Comparison of ENCODE assay signal across 9 cellular contexts in genomic region chr11:119533931-119534694, GRCh38.
DNase-seq lines count a peak whose midpoint lies in the region; ATAC-seq and TF ChIP-seq lines count a peak whose summit lies in the region.
"Had no signal": no experiment of that assay in that cellular context is flagged by ENCODE, and none has a peak within 500 bp of the region (broad histone marks: within the 10 kb centered on the region; RNA-seq: fewer than 3 reads in every experiment).

No MANE protein-coding gene starts in this region.

- H3K36me3 ChIP-seq in Karpas-422 (ENCODE audit: insufficient read depth, low read length), result no peaks in the 10 kb centered on the region
- H3K36me3 ChIP-seq in gastroesophageal sphincter, result no peaks in the 10 kb centered on the region

- no peak overlapping the region for H2AFZ ChIP-seq in Karpas-422 (ENCODE audit: low read length)

- no peaks in the 10 kb centered on the region for H4K20me1 ChIP-seq in Karpas-422 (ENCODE audit: insufficient read depth, low read depth, low read length)

- 0 to 5% methylated on average over 1 to 11 of the region's 12 CpGs for WGBS in gastroesophageal sphincter (ENCODE audit: low coverage in 1 of 2), 2 donors

- no peak overlapping the region for H3K27ac ChIP-seq in Karpas-422 (ENCODE audit: low read length)
- H3K27ac ChIP-seq in gastroesophageal sphincter, result no peak overlapping the region
- H3K27ac ChIP-seq: epithelial cell of prostate had no signal

- H3K9me3 ChIP-seq in Karpas-422 (ENCODE audit: low read length) (no peaks in the 10 kb centered on the region), gastroesophageal sphincter (no peaks in the 10 kb centered on the region)

- no peaks in the 10 kb centered on the region for H3K27me3 ChIP-seq in Karpas-422 (ENCODE audit: low read length)
- H3K27me3 ChIP-seq in gastroesophageal sphincter, result peaks cover 8% of the 10 kb centered on the region

- peak in 3 of 4 experiments; percentile 67 to 85 (median 73) for TF ChIP-seq CTCF in gastroesophageal sphincter (IDR thresholded peaks at IDR 0.05)

- H3K4me1 ChIP-seq in Karpas-422 (ENCODE audit: low read length) (peaks cover 16% of the 10 kb centered on the region), gastroesophageal sphincter (peaks cover 0 to 9% (median 0%) of the 10 kb centered on the region in 3 donors)

- DNase-seq in DMS 273 (lab: John Stamatoyannopoulos, UW; ENCODE audit: unreplicated experiment), result peak; percentile 77
- DNase-seq in DMS 273 treated with DMSO at 0.1 percent for 48 hours (lab: John Stamatoyannopoulos, UW), result no peak
- peak; percentile 77 for DNase-seq in Karpas-422
- peak; percentile 61 for DNase-seq in RKO (ENCODE audit: low spot score)
- peak; percentile 30 for DNase-seq in activated T-helper 9 cell treated with anti-CD3 and anti-CD28 coated beads, Interleukin-2, amount 50 U/mL, for 16 hours (ENCODE audit: low read depth)
- DNase-seq in nucleus accumbens (lab: John Stamatoyannopoulos, UW), result peak in 49 of 56 donors; percentile 33 to 87 (median 67)
- DNase-seq in ureter (ENCODE audit: low spot score), result peak; percentile 77

- H3K9me2 ChIP-seq in Karpas-422 (replicated peaks; ENCODE audit: insufficient read depth, low read length), result no peaks in the 10 kb centered on the region

- no peak for TF ChIP-seq EP300 in gastroesophageal sphincter (IDR thresholded peaks at IDR 0.05)

- no peak overlapping the region for H3K4me3 ChIP-seq in Karpas-422 (ENCODE audit: low read length)
- no peak overlapping the region for H3K4me3 ChIP-seq in gastroesophageal sphincter

- TF ChIP-seq POLR2A in gastroesophageal sphincter (IDR thresholded peaks at IDR 0.05), result no peak

- ATAC-seq in gastroesophageal sphincter, result peak; percentile 83

- H3K9ac ChIP-seq in Karpas-422 (ENCODE audit: low read length), result no peak overlapping the region

- no peak overlapping the region for H3K4me2 ChIP-seq in Karpas-422 (ENCODE audit: low read depth, low read length, poor library complexity, severe bottlenecking)

- no peaks in the 10 kb centered on the region for H3K79me2 ChIP-seq in Karpas-422 (ENCODE audit: low read length)
